In the genomic region with DNA sequence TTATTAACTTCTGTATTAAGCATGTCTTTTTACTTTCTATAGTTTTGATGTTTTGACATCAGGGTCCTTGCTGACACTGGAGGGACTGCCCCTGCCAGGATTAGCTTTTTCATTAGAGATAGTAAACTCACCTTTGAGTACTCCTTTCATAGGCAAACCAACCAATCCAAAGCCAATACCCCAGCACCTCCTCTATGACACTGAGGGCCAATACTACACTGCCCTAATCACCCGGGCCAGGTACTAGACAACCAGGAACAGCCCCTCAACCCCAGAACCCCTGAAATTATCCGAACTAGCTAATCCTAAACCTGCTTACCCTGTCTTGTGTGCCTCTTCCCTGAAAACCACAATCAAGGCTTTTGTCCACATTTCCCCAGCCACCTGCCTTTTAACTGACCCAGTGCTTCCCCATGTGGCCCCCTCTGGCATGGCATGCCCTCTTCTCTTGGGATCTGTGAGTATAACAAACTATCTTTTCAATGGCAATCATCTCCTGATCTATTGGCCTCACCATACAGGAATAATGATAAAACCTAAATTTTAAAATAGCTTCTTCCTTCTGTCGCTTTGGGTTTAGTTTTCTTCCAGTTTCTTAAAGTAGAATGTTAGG, we compare ENCODE assay signal across 8 cellular contexts. TPM values are rescaled to one million over a fixed set of nuclear protein-coding genes. Genes with fewer than 3 reads are reported as not detected.
DNase-seq lines count a peak whose midpoint lies in the region; ATAC-seq, FAIRE-seq and TF ChIP-seq lines count a peak whose summit lies in the region.

No MANE protein-coding gene starts in this region.

- no peak overlapping the region for H3K4me2 ChIP-seq in HepG2 (ENCODE audit: low read depth, low read length)

- no peak overlapping the region for H3K4me3 ChIP-seq in BE2C (ENCODE audit: low read depth, low read length)
- no peak overlapping the region for H3K4me3 ChIP-seq in WERI-Rb-1 (ENCODE audit: low read depth, low read length)
- H3K4me3 ChIP-seq in HepG2 (replicated peaks in 1 of 3; ENCODE audit: insufficient read depth in 1 of 3, low read depth in 2 of 3, low read length in 3 of 3) = no peak overlapping the region

- no peak overlapping the region for H2AFZ ChIP-seq in HepG2 (ENCODE audit: low read length)

- DNase-seq in BE2C (peak; percentile 62), GM13977 (ENCODE audit: low spot score) (no peak), WERI-Rb-1 (peak; percentile 49), HepG2 (ENCODE audit: low spot score) (peak; percentile 28), foreskin melanocyte (no peak), NCI-H1105 (lab: John Stamatoyannopoulos, UW) (no peak)

- WGBS in HepG2 (ENCODE audit: low lambda C conversion rate) = 90% methylated on average over 3 of the region's 3 CpGs

- in situ Hi-C loops in GM13977 (cut with MboI; ENCODE audit: low pct_unique_long_range_greater_than_20kb, low sequenced_read_pairs, unreplicated experiment) = no loop called here
- in situ Hi-C loops in HepG2 (cut with HindIII; ENCODE audit: extremely low pct_ligation_motif_present, low pct_unique_long_range_greater_than_20kb) = no loop called here

- H3K36me3 ChIP-seq in BE2C = peaks cover 8% of the 10 kb centered on the region
- H3K36me3 ChIP-seq in WERI-Rb-1 = no peaks in the 10 kb centered on the region; the same call in 1 of the 2 replicates
- peaks cover 2 to 28% of the 10 kb centered on the region in 2 experiments; a peak in 4 of 5 replicates for H3K36me3 ChIP-seq in HepG2 (replicated peaks in 1 of 2; ENCODE audit: control insufficient read depth in 1 of 2, insufficient read depth in 2 of 2, low read length in 2 of 2)

- TF ChIP-seq EP300 in HepG2 (IDR thresholded peaks at IDR 0.05; ENCODE audit: low read depth in 2 of 2, low read length in 2 of 2) (no peak), HepG2 (CRISPR knock-in tag; IDR thresholded peaks at IDR 0.05; ENCODE audit: borderline replicate concordance) (no peak)

- TF ChIP-seq CTCF in BE2C (IDR thresholded peaks at IDR 0.05; ENCODE audit: low read depth, low read length) (peak; percentile 79), GM13977 (IDR thresholded peaks at IDR 0.05; ENCODE audit: extremely low read depth, insufficient read depth, missing control alignments) (peak; percentile 13), WERI-Rb-1 (IDR thresholded peaks at IDR 0.05; ENCODE audit: low read depth, low read length) (peak; percentile 68), HepG2 (CRISPR knock-in tag; IDR thresholded peaks at IDR 0.05) (peak; percentile 57)

- POLR2A ChIA-PET in HepG2 (lab: Yijun Ruan, JAX) = no interaction called here

- intact Hi-C loops in HepG2 (cut with micrococcal nuclease; ENCODE audit: unreplicated experiment) = no loop called here

- no peak for TF ChIP-seq RAD21 in HepG2 (CRISPR knock-in tag; IDR thresholded peaks at IDR 0.05)

- ATAC-seq in HepG2 (peak; percentile 87), HG03469 (IDR thresholded peaks at IDR 0.05; ENCODE audit: unreplicated experiment) (no peak), GM19463 (IDR thresholded peaks at IDR 0.05; ENCODE audit: unreplicated experiment) (no peak)

- H3K27me3 ChIP-seq in BE2C (no peaks in the 10 kb centered on the region), WERI-Rb-1 (ENCODE audit: insufficient read depth, low read depth, severe bottlenecking) (no peaks in the 10 kb centered on the region), HepG2 (ENCODE audit: control insufficient read depth in 1 of 2, insufficient read depth in 2 of 2, low read length in 2 of 2) (no peaks in the 10 kb centered on the region)

- TF ChIP-seq POLR2A in HepG2 (IDR thresholded peaks at IDR 0.05; ENCODE audit: insufficient read depth in 1 of 2, low read depth in 2 of 2, low read length in 2 of 2) = no peak

- no TSS peak for BruUV-seq in HepG2 (replicated peaks; lab: Mats Ljungman, UMichigan)

- H4K20me1 ChIP-seq in HepG2 (ENCODE audit: insufficient read depth, low read length) = no peaks in the 10 kb centered on the region; the same call in 1 of the 2 replicates

- peaks cover 61% of the 10 kb centered on the region for H3K79me2 ChIP-seq in HepG2 (ENCODE audit: insufficient read depth, low read length)

- CTCF ChIA-PET in HepG2 (lab: Yijun Ruan, JAX; ENCODE audit: low intra/inter-chr PET ratio, low total read pairs) = interaction anchor here (1.0 kb wide), 1 partner anchor 104 kb away, joined by 3 read pairs; no protein-coding TSS in a partner anchor

- no peaks in the 10 kb centered on the region; the same call in 1 of the 2 replicates for H3K4me1 ChIP-seq in BE2C
- H3K4me1 ChIP-seq in HepG2 (ENCODE audit: insufficient read depth, low read length) = no peaks in the 10 kb centered on the region

- peak; percentile 12 for FAIRE-seq in HepG2 (lab: Jason Lieb, UNC)

- H3K9me3 ChIP-seq in BE2C = no peaks in the 10 kb centered on the region
- no peaks in the 10 kb centered on the region for H3K9me3 ChIP-seq in WERI-Rb-1 (ENCODE audit: severe bottlenecking)
- H3K9me3 ChIP-seq in HepG2 (ENCODE audit: low read length) = no peaks in the 10 kb centered on the region

- H3K9ac ChIP-seq in HepG2 (ENCODE audit: insufficient read depth, low read depth, low read length) = no peak overlapping the region

- H3K27ac ChIP-seq in WERI-Rb-1 = no peak overlapping the region
- H3K27ac ChIP-seq in HepG2 (ENCODE audit: extremely low read length, insufficient read depth, low read length) = no peak overlapping the region

TF ChIP-seq in HepG2, 621 proteins besides CTCF, POLR2A, EP300 and RAD21 (continues in another document):
- no peak for TF ChIP-seq ZNF383 (CRISPR knock-in tag; IDR thresholded peaks at IDR 0.05; ENCODE audit: borderline replicate concordance)
- no peak for TF ChIP-seq PHF21A (CRISPR knock-in tag; IDR thresholded peaks at IDR 0.05)
- TF ChIP-seq, protein P1, sequence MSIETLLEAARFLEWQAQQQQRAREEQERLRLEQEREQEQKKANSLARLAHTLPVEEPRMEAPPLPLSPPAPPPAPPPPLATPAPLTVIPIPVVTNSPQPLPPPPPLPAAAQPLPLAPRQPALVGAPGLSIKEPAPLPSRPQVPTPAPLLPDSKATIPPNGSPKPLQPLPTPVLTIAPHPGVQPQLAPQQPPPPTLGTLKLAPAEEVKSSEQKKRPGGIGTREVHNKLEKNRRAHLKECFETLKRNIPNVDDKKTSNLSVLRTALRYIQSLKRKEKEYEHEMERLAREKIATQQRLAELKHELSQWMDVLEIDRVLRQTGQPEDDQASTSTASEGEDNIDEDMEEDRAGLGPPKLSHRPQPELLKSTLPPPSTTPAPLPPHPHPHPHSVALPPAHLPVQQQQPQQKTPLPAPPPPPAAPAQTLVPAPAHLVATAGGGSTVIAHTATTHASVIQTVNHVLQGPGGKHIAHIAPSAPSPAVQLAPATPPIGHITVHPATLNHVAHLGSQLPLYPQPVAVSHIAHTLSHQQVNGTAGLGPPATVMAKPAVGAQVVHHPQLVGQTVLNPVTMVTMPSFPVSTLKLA (IDR thresholded peaks at IDR 0.05) = peak; percentile 77

RNA-seq across cellular contexts. Expression of a gene that starts 31.2 kb away (rescaled TPM):
- polyA plus RNA-seq in BE2C (2012; ENCODE audit: insufficient read depth, insufficient read length, low read depth) = 50.7 TPM
- 74.3 and 83.3 TPM in 2 replicates for total RNA-seq in HepG2 (2016; rRNA removed; fragmentation: Illumina TruSeq; extraction: Trizol)
- total RNA-seq in HepG2 (2016; cell fraction: cytosol; rRNA removed; fragmentation: Illumina TruSeq; extraction: Trizol; ENCODE audit: low read depth) = 71.2 and 75.6 TPM in 2 replicates
- 77.4 and 84.5 TPM in 2 replicates for total RNA-seq in HepG2 (2016; cell fraction: insoluble cytoplasmic fraction; rRNA removed; fragmentation: Illumina TruSeq; extraction: Trizol)
- 47.3 and 51.3 TPM in 2 replicates for total RNA-seq in HepG2 (2016; cell fraction: membrane; rRNA removed; fragmentation: Illumina TruSeq; extraction: Trizol)
- 40.6 and 45.8 TPM in 2 replicates for total RNA-seq in HepG2 (2016; cell fraction: nucleus; rRNA removed; fragmentation: Illumina TruSeq; extraction: Trizol)
- polyA plus RNA-seq in HepG2 (2011; rRNA removed) = 92.0 and 121 TPM in 2 replicates
- 39.6 and 72.5 TPM in 2 replicates for polyA plus RNA-seq in HepG2 (2011; cell fraction: cytosol; rRNA removed)
- 38.0 and 39.7 TPM in 2 replicates for polyA plus RNA-seq in HepG2 (2011; cell fraction: nucleus; rRNA removed)
- 73.4 and 84.2 TPM in 2 replicates for polyA plus RNA-seq in HepG2 (2012)
- 10.3 and 12.2 TPM in 2 replicates for polyA plus RNA-seq in HepG2 (2016; cell fraction: cytosol; fragmentation: Illumina TruSeq; extraction: Trizol; ENCODE audit: low read depth)
- 113 and 114 TPM in 2 replicates for polyA plus RNA-seq in HepG2 (2016; cell fraction: insoluble cytoplasmic fraction; fragmentation: Illumina TruSeq; extraction: Trizol; ENCODE audit: low read depth)
- polyA plus RNA-seq in HepG2 (2016; cell fraction: membrane; fragmentation: Illumina TruSeq; extraction: Trizol; ENCODE audit: low read depth) = 31.5 and 35.2 TPM in 2 replicates
- polyA plus RNA-seq in HepG2 (2016; cell fraction: nucleus; fragmentation: Illumina TruSeq; extraction: Trizol; ENCODE audit: insufficient read depth, low read depth) = 65.7 and 66.6 TPM in 2 replicates
- 87.8 and 136 TPM in 2 replicates for polyA minus RNA-seq in HepG2 (2011; rRNA and poly(A)+ RNA removed; ENCODE audit: low replicate concordance)
- polyA minus RNA-seq in HepG2 (2011; cell fraction: cytosol; rRNA and poly(A)+ RNA removed) = 128 and 159 TPM in 2 replicates
- 68.9 and 102 TPM in 2 replicates for polyA minus RNA-seq in HepG2 (2011; cell fraction: nucleus; rRNA and poly(A)+ RNA removed)

RNA-seq across cellular contexts. Expression of a gene that starts 58.0 kb away (rescaled TPM):
- 98.2 TPM for polyA plus RNA-seq in BE2C (2012; ENCODE audit: insufficient read depth, insufficient read length, low read depth)
- total RNA-seq in HepG2 (2016; rRNA removed; fragmentation: Illumina TruSeq; extraction: Trizol) = 67.9 and 97.3 TPM in 2 replicates
- total RNA-seq in HepG2 (2016; cell fraction: cytosol; rRNA removed; fragmentation: Illumina TruSeq; extraction: Trizol; ENCODE audit: low read depth) = 27.8 TPM in 2 replicates
- total RNA-seq in HepG2 (2016; cell fraction: insoluble cytoplasmic fraction; rRNA removed; fragmentation: Illumina TruSeq; extraction: Trizol) = 65.9 and 101 TPM in 2 replicates
- total RNA-seq in HepG2 (2016; cell fraction: membrane; rRNA removed; fragmentation: Illumina TruSeq; extraction: Trizol) = 51.7 and 53.0 TPM in 2 replicates
- total RNA-seq in HepG2 (2016; cell fraction: nucleus; rRNA removed; fragmentation: Illumina TruSeq; extraction: Trizol) = 21.9 and 28.3 TPM in 2 replicates
- polyA plus RNA-seq in HepG2 (2011; rRNA removed) = 50.2 and 61.2 TPM in 2 replicates
- 27.7 and 30.4 TPM in 2 replicates for polyA plus RNA-seq in HepG2 (2011; cell fraction: cytosol; rRNA removed)
- polyA plus RNA-seq in HepG2 (2011; cell fraction: nucleus; rRNA removed) = 9.2 and 10.1 TPM in 2 replicates
- polyA plus RNA-seq in HepG2 (2012) = 40.6 and 45.7 TPM in 2 replicates
- 34.1 and 42.7 TPM in 2 replicates for polyA plus RNA-seq in HepG2 (2016; cell fraction: cytosol; fragmentation: Illumina TruSeq; extraction: Trizol; ENCODE audit: low read depth)
- polyA plus RNA-seq in HepG2 (2016; cell fraction: insoluble cytoplasmic fraction; fragmentation: Illumina TruSeq; extraction: Trizol; ENCODE audit: low read depth) = 102 and 104 TPM in 2 replicates
- 46.1 and 46.9 TPM in 2 replicates for polyA plus RNA-seq in HepG2 (2016; cell fraction: membrane; fragmentation: Illumina TruSeq; extraction: Trizol; ENCODE audit: low read depth)
- polyA plus RNA-seq in HepG2 (2016; cell fraction: nucleus; fragmentation: Illumina TruSeq; extraction: Trizol; ENCODE audit: insufficient read depth, low read depth) = 34.7 and 41.9 TPM in 2 replicates
- 13.4 and 41.4 TPM in 2 replicates for polyA minus RNA-seq in HepG2 (2011; rRNA and poly(A)+ RNA removed; ENCODE audit: low replicate concordance)
- 11.1 and 12.9 TPM in 2 replicates for polyA minus RNA-seq in HepG2 (2011; cell fraction: cytosol; rRNA and poly(A)+ RNA removed)
- 15.0 and 16.6 TPM in 2 replicates for polyA minus RNA-seq in HepG2 (2011; cell fraction: nucleus; rRNA and poly(A)+ RNA removed)

Comparison
In these comparisons a context has a peak if more than half of its experiments do, and no peak if none do; other contexts are left out.
1. DNase-seq: peak in BE2C (single experiment), WERI-Rb-1 (single experiment) and HepG2 (single experiment); none in GM13977 (single experiment), foreskin melanocyte (single experiment) and NCI-H1105 (single experiment).
2. CTCF ChIP-seq: peak in every context shown above with its lines; median percentile 79 in BE2C; 68 in WERI-Rb-1; 57 in HepG2; 13 in GM13977.